8 cellular contexts compared by ENCODE assay signal in genomic region chr5:102755691-102756371, GRCh38. TPM values are rescaled to one million over a fixed set of nuclear protein-coding genes. Genes with fewer than 3 reads are reported as not detected.
A peak's percentile ranks its signal among the peaks of the same experiment; 100 is the strongest.
DNase-seq lines count a peak whose midpoint lies in the region; ATAC-seq and TF ChIP-seq lines count a peak whose summit lies in the region.

No MANE protein-coding gene starts in this region.

- no peaks in the 10 kb centered on the region for H3K9me3 ChIP-seq in CD8-positive, alpha-beta T cell (ENCODE audit: low read length)
- no peaks in the 10 kb centered on the region for H3K9me3 ChIP-seq in NT2/D1 (ENCODE audit: insufficient read depth, low read length)

- H3K9me3 Mint-ChIP-seq in CD8-positive, alpha-beta T cell, result no peaks in the 10 kb centered on the region
- no peaks in the 10 kb centered on the region for H3K9me3 Mint-ChIP-seq in naive thymus-derived CD8-positive, alpha-beta T cell

- H3K4me1 ChIP-seq in CD8-positive, alpha-beta T cell (ENCODE audit: insufficient read depth, low read length), result peaks cover 14% of the 10 kb centered on the region
- H3K4me1 ChIP-seq in NT2/D1 (ENCODE audit: insufficient read depth, insufficient read length), result peaks cover 4% of the 10 kb centered on the region

- intact Hi-C loops in CD8-positive, alpha-beta T cell (cut with DNase I, micrococcal nuclease), result loop anchor here (1.0 to 10.0 kb wide), 4 partner anchors 364 to 501 kb away; partner anchors contain the start of genes GIN1 (in 2 of the 2), MACIR (in 2 of the 2) and PPIP5K2 (in 2 of the 2)

- H3K4me3 ChIP-seq in CD8-positive, alpha-beta T cell (ENCODE audit: low read depth, low read length), result peak overlapping the region; percentile 85
- peak overlapping the region; percentile 80 for H3K4me3 ChIP-seq in NT2/D1 (ENCODE audit: insufficient read length, low read depth)

- no peaks in the 10 kb centered on the region for H3K36me3 ChIP-seq in CD8-positive, alpha-beta T cell (ENCODE audit: insufficient read depth, low read length)
- no peaks in the 10 kb centered on the region for H3K36me3 ChIP-seq in NT2/D1 (ENCODE audit: insufficient read depth, insufficient read length, low read length)

- peak overlapping the region; percentile 69 for H3K27ac Mint-ChIP-seq in CD8-positive, alpha-beta T cell
- H3K27ac Mint-ChIP-seq in naive thymus-derived CD8-positive, alpha-beta T cell, result peak overlapping the region; percentile 64 to 96 (median 92)

- peaks cover 7% of the 10 kb centered on the region for H3K36me3 Mint-ChIP-seq in CD8-positive, alpha-beta T cell
- H3K36me3 Mint-ChIP-seq in naive thymus-derived CD8-positive, alpha-beta T cell, result no peaks in the 10 kb centered on the region

- H3K27me3 ChIP-seq in CD8-positive, alpha-beta T cell (ENCODE audit: insufficient read depth, low read length), result no peaks in the 10 kb centered on the region
- peaks cover 34% of the 10 kb centered on the region for H3K27me3 ChIP-seq in NT2/D1 (ENCODE audit: insufficient read depth, insufficient read length)

- CTCF ChIA-PET in CD8-positive, alpha-beta T cell (lab: Charles Lee), result interaction anchor here (0.9 to 1.2 kb wide), 2 partner anchors 9 to 214 kb away, joined by 3 to 5 read pairs; no protein-coding TSS in a partner anchor

- peak overlapping the region; percentile 80 for H3K9ac ChIP-seq in NT2/D1 (ENCODE audit: insufficient read length, low read depth)

- POLR2A ChIA-PET in CD8-positive, alpha-beta T cell (lab: Charles Lee), result interaction anchor here (0.6 to 1.8 kb wide), 4 partner anchors 8 to 364 kb away, joined by 3 to 7 read pairs (median 4); partner anchors contain the start of genes GIN1 and PPIP5K2
- POLR2A ChIA-PET in naive thymus-derived CD8-positive, alpha-beta T cell (lab: Charles Lee), result interaction anchor here (3.1 kb wide), 1 partner anchor 364 kb away, joined by 8 read pairs; the partner anchor contains the start of genes GIN1 and PPIP5K2

- H3K27ac ChIP-seq in CD8-positive, alpha-beta T cell (ENCODE audit: low read depth, low read length), result peak overlapping the region; percentile 60

- peak; percentile 88 for ATAC-seq in CD8-positive, alpha-beta T cell
- ATAC-seq in GM19452 (IDR thresholded peaks at IDR 0.05; ENCODE audit: unreplicated experiment) (peak; percentile 71), HG03565 (IDR thresholded peaks at IDR 0.05; ENCODE audit: unreplicated experiment) (peak; percentile 74), esophagus mucosa (peak; percentile 89)
- peak; percentile 69 to 84 for ATAC-seq in naive thymus-derived CD8-positive, alpha-beta T cell

- H3K4me1 Mint-ChIP-seq in CD8-positive, alpha-beta T cell (ENCODE audit: low read depth), result peaks cover 48% of the 10 kb centered on the region
- H3K4me1 Mint-ChIP-seq in naive thymus-derived CD8-positive, alpha-beta T cell, result peaks cover 21 to 41% (median 36%) of the 10 kb centered on the region in 4 donors

- peak overlapping the region; percentile 91 for H3K4me3 Mint-ChIP-seq in CD8-positive, alpha-beta T cell
- peak overlapping the region; percentile 87 to 97 (median 94) for H3K4me3 Mint-ChIP-seq in naive thymus-derived CD8-positive, alpha-beta T cell

- no peak for TF ChIP-seq CTCF in CD8-positive, alpha-beta T cell (IDR thresholded peaks at IDR 0.05)

- peak; percentile 31 to 81 (median 60) for DNase-seq in CD8-positive, alpha-beta T cell
- DNase-seq in NT2/D1 (ENCODE audit: low read depth, low spot score), result peak; percentile 23
- DNase-seq in activated CD8-positive, alpha-beta memory T cell treated with anti-CD3 and anti-CD28 coated beads, Interleukin-2, amount 50 U/mL, for 4 hours, result peak; percentile 73
- DNase-seq in naive thymus-derived CD8-positive, alpha-beta T cell, result peak; percentile 10 to 78 (median 48)
- peak; percentile 76 for DNase-seq in stimulated activated naive CD4-positive, alpha-beta T cell treated with Interleukin-2 at 50 U/mL for 16 hours (lab: John Stamatoyannopoulos, UW)

- H3K27me3 Mint-ChIP-seq in CD8-positive, alpha-beta T cell (ENCODE audit: low read depth), result peaks cover 9% of the 10 kb centered on the region
- H3K27me3 Mint-ChIP-seq in naive thymus-derived CD8-positive, alpha-beta T cell, result peaks cover 5 to 20% (median 9%) of the 10 kb centered on the region in 5 donors

RNA-seq across cellular contexts. Expression of gene PAM, which starts 0.7 kb away (rescaled TPM):
- 10 to 100 TPM; 10.9 to 12.4 TPM for total RNA-seq in CD8-positive, alpha-beta T cell
- 51.3 TPM for total RNA-seq in esophagus mucosa
- total RNA-seq in naive thymus-derived CD8-positive, alpha-beta T cell, result 10 to 100 TPM in 1 of 2 experiments, 1 to 10 TPM in 1; 9.7 to 10.1 TPM
- polyA plus RNA-seq in naive thymus-derived CD8-positive, alpha-beta T cell, result 10 to 100 TPM in 1 of 3 donors, 1 to 10 TPM in 2; 8.0 to 15.9 (median 8.1) TPM

Comparison
In these comparisons a context has a peak if more than half of its experiments do, and no peak if none do; other contexts are left out.
1. Peak in every context shown above with its lines: DNase-seq, ATAC-seq, H3K4me3 ChIP-seq and H3K27ac ChIP-seq.
2. DNase-seq: peak in every context shown above with its lines; median percentile 76 in stimulated activated naive CD4-positive, alpha-beta T cell treated with Interleukin-2 at 50 U/mL for 16 hours; 73 in activated CD8-positive, alpha-beta memory T cell treated with anti-CD3 and anti-CD28 coated beads, Interleukin-2, amount 50 U/mL, for 4 hours; 60 in CD8-positive, alpha-beta T cell; 48 in naive thymus-derived CD8-positive, alpha-beta T cell; 23 in NT2/D1.